In genomic region chr1:90193116-90193515, GRCh38 we compare ENCODE assay signal across 11 cellular contexts.
A peak's percentile ranks its signal among the peaks of the same experiment; 100 is the strongest.
DNase-seq lines count a peak whose midpoint lies in the region; ATAC-seq lines count a peak whose summit lies in the region.
"Had no signal": no experiment of that assay in that cellular context is flagged by ENCODE, and none has a peak within 500 bp of the region (broad histone marks: within the 10 kb centered on the region; RNA-seq: fewer than 3 reads in every experiment).

No MANE protein-coding gene starts in this region.

- no peak for ATAC-seq in GM21515 (IDR thresholded peaks at IDR 0.05; ENCODE audit: unreplicated experiment)
- ATAC-seq: CD8-positive, alpha-beta T cell had no signal

- DNase-seq in DMS 273 treated with DMSO at 0.1 percent for 48 hours (lab: John Stamatoyannopoulos, UW) (peak; percentile 55), NCI-H524 treated with DMSO at 0.1 percent for 48 hours (lab: John Stamatoyannopoulos, UW) (peak; percentile 8), cerebellar nuclear complex (lab: John Stamatoyannopoulos, UW) (peak; percentile 59 to 82), NCI-H446 treated with DMSO at 0.1 percent for 48 hours (lab: John Stamatoyannopoulos, UW) (no peak), iPS-NIHi11 (ENCODE audit: low spot score) (no peak)
- DNase-seq: Calu3; CD8-positive, alpha-beta T cell; GDM1; H9; IMR-90 had no signal

Comparison
In these comparisons a context has a peak if more than half of its experiments do, and no peak if none do; other contexts are left out.
1. DNase-seq: peak in DMS 273 treated with DMSO at 0.1 percent for 48 hours (single experiment), NCI-H524 treated with DMSO at 0.1 percent for 48 hours (single experiment) and cerebellar nuclear complex (2 of 2); none in NCI-H446 treated with DMSO at 0.1 percent for 48 hours (single experiment) and iPS-NIHi11 (single experiment).